ENCODE assay signal across 13 cellular contexts in the genomic region with DNA sequence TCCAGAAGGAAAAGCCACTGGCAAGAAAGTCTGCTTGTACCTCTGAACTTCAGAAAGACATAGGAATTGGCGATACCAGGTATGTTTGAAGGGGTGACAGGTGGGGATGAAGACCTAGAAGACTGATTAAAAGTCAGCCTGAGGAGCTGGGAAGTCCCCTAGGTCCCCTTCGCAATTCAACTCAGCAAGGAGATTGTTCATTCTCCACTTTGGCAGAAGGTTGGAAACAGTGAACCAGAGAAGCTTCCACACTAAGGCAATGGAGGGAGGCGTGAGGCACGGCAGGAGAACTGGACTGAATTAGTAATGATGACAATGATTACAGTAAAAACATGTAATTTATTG.
A peak's percentile ranks its signal among the peaks of the same experiment; 100 is the strongest.
DNase-seq lines count a peak whose midpoint lies in the region; ATAC-seq, FAIRE-seq and TF ChIP-seq lines count a peak whose summit lies in the region.
"Had no signal": no experiment of that assay in that cellular context is flagged by ENCODE, and none has a peak within 500 bp of the region (broad histone marks: within the 10 kb centered on the region; RNA-seq: fewer than 3 reads in every experiment).

No MANE protein-coding gene starts in this region.

- H3K18ac ChIP-seq in mesenchymal stem cell (ENCODE audit: low read depth in 1 of 2, low read length in 2 of 2) = no peak overlapping the region

- no peak for TF ChIP-seq POLR2A in GM12892 (IDR thresholded peaks at IDR 0.05; ENCODE audit: low read depth, low read length)
- no peak for TF ChIP-seq POLR2A in suprapubic skin (IDR thresholded peaks at IDR 0.05)

- H3K27ac ChIP-seq in mesenchymal stem cell (ENCODE audit: low read length, poor library complexity, severe bottlenecking) = no peak overlapping the region
- H3K27ac ChIP-seq in suprapubic skin = no peak overlapping the region
- H3K27ac ChIP-seq: upper lobe of left lung had no signal

- no peaks in the 10 kb centered on the region for H3K36me3 ChIP-seq in mesenchymal stem cell (ENCODE audit: control insufficient read depth in 1 of 2, insufficient read depth in 2 of 2, low read depth in 1 of 2, low read length in 2 of 2)
- H3K36me3 ChIP-seq in suprapubic skin = no peaks in the 10 kb centered on the region
- H3K36me3 ChIP-seq: upper lobe of left lung had no signal

- no peak overlapping the region for H3K23ac ChIP-seq in mesenchymal stem cell (ENCODE audit: low read length in 2 of 2)

- H3K79me1 ChIP-seq in mesenchymal stem cell (replicated peaks; ENCODE audit: low read length, poor library complexity, severe bottlenecking) = no peaks in the 10 kb centered on the region

- no peak for FAIRE-seq in GM12892 (lab: Jason Lieb, UNC)

- DNase-seq in GM12892 (ENCODE audit: insufficient read length) (no peak), hippocampal formation (lab: John Stamatoyannopoulos, UW) (no peak), mesenchymal stem cell (no peak), suprapubic skin (ENCODE audit: low spot score in 2 of 2) (no peak)
- DNase-seq: GOT3, NCI-H1436 treated with DMSO at 0.1 percent for 48 hours, NCI-H82, occipital lobe, upper lobe of left lung had no signal

- no peak overlapping the region for H2BK15ac ChIP-seq in mesenchymal stem cell (ENCODE audit: low read depth, poor library complexity, severe bottlenecking)

- WGBS in mesenchymal stem cell = 89% methylated on average over 2 of the region's 4 CpGs
- 69% methylated on average over 4 of the region's 4 CpGs for WGBS in suprapubic skin

- no peak overlapping the region for H3K4me2 ChIP-seq in mesenchymal stem cell (ENCODE audit: low read length, poor library complexity, severe bottlenecking)

- H2BK120ac ChIP-seq in mesenchymal stem cell (ENCODE audit: low read depth, low read length) = no peak overlapping the region

- TF ChIP-seq EP300 in suprapubic skin (IDR thresholded peaks at IDR 0.05) = no peak

- no peak overlapping the region for H2BK5ac ChIP-seq in mesenchymal stem cell (ENCODE audit: low read depth, low read length, poor library complexity, severe bottlenecking)

- H3K27me3 ChIP-seq in mesenchymal stem cell (ENCODE audit: control insufficient read depth in 1 of 2, insufficient read depth in 1 of 2, low read length in 2 of 2) = no peaks in the 10 kb centered on the region
- no peaks in the 10 kb centered on the region for H3K27me3 ChIP-seq in suprapubic skin
- H3K27me3 ChIP-seq: upper lobe of left lung had no signal

- peak; percentile 58 for ATAC-seq in GM18498 (IDR thresholded peaks at IDR 0.05; ENCODE audit: unreplicated experiment)
- ATAC-seq in GM19452 (IDR thresholded peaks at IDR 0.05; ENCODE audit: unreplicated experiment) = peak; percentile 52
- ATAC-seq in HG02798 (IDR thresholded peaks at IDR 0.05; ENCODE audit: poor library complexity, unreplicated experiment) = peak; percentile 33
- ATAC-seq in HG03378 (IDR thresholded peaks at IDR 0.05; ENCODE audit: unreplicated experiment) = peak; percentile 39

- no peak overlapping the region for H4K91ac ChIP-seq in mesenchymal stem cell (ENCODE audit: low read length)

- H4K8ac ChIP-seq in mesenchymal stem cell (ENCODE audit: low read length) = no peak overlapping the region

- H2AK5ac ChIP-seq in mesenchymal stem cell (ENCODE audit: low read length, severe bottlenecking) = no peak overlapping the region

- H3K14ac ChIP-seq in mesenchymal stem cell (ENCODE audit: low read length in 2 of 2) = no peak overlapping the region

- no peak overlapping the region for H2BK12ac ChIP-seq in mesenchymal stem cell (ENCODE audit: low read length in 2 of 2)

- no peak overlapping the region for H3K4ac ChIP-seq in mesenchymal stem cell (ENCODE audit: low read depth in 1 of 2, low read length in 2 of 2)

- H3K9me3 ChIP-seq in mesenchymal stem cell (ENCODE audit: control insufficient read depth, low read length) (no peaks in the 10 kb centered on the region), suprapubic skin (no peaks in the 10 kb centered on the region)
- H3K9me3 ChIP-seq: upper lobe of left lung had no signal

- H3K4me3 ChIP-seq in mesenchymal stem cell (ENCODE audit: insufficient read depth in 1 of 2, low read depth in 1 of 2, low read length in 2 of 2) (no peak overlapping the region), suprapubic skin (no peak overlapping the region)
- H3K4me3 ChIP-seq: upper lobe of left lung had no signal

- no peaks in the 10 kb centered on the region for H3K4me1 ChIP-seq in mesenchymal stem cell (ENCODE audit: control insufficient read depth, insufficient read depth, low read depth, low read length)
- H3K4me1 ChIP-seq in suprapubic skin = no peaks in the 10 kb centered on the region
- H3K4me1 ChIP-seq: upper lobe of left lung had no signal

- H2AFZ ChIP-seq in mesenchymal stem cell (ENCODE audit: low read depth, low read length) = no peak overlapping the region

- no peak for TF ChIP-seq CTCF in suprapubic skin (IDR thresholded peaks at IDR 0.05)

- no peak overlapping the region for H3K9ac ChIP-seq in mesenchymal stem cell (ENCODE audit: low read length)
